ENCODE assay signal across 8 cellular contexts in the genomic region with DNA sequence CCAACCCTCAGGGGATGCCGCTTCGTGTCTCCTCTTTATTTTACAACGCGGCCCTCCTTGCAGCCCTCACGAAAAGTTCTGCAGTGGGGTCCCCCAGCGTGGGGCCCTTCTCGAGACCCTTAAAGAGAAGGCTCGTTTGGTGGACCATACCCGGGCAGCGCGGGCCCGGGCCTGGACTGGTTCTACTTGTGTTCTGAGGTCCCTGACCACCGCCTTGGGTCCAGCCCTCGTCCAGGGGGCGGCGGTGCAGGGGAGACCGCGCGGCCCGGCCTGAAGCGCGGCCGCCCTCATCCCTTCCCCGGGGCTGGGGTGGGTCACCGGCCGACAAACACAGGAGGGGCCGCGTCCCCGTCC. TPM values are rescaled to one million over a fixed set of nuclear protein-coding genes. Genes with fewer than 3 reads are reported as not detected.
DNase-seq lines count a peak whose midpoint lies in the region; ATAC-seq, FAIRE-seq and TF ChIP-seq lines count a peak whose summit lies in the region.

No MANE protein-coding gene starts in this region.

- peak; percentile 41 for ATAC-seq in sciatic nerve
- no peak for ATAC-seq in GM21737 (IDR thresholded peaks at IDR 0.05; ENCODE audit: unreplicated experiment)

- no peak overlapping the region for H3K27ac ChIP-seq in iPS DF 6.9 (ENCODE audit: low read length)

- intact Hi-C loops in sciatic nerve (cut with DNase I): no loop called here

- H3K36me3 ChIP-seq in BE2C: no peaks in the 10 kb centered on the region
- no peaks in the 10 kb centered on the region for H3K36me3 ChIP-seq in bronchial epithelial cell (ENCODE audit: control insufficient read depth, insufficient read depth, low read length)
- no peaks in the 10 kb centered on the region for H3K36me3 ChIP-seq in iPS DF 6.9 (ENCODE audit: control insufficient read depth, insufficient read depth, low read length)

- TF ChIP-seq CTCF in BE2C (IDR thresholded peaks at IDR 0.05; ENCODE audit: low read depth, low read length): no peak
- no peak for TF ChIP-seq CTCF in bronchial epithelial cell (IDR thresholded peaks at IDR 0.05; ENCODE audit: insufficient read depth, low read length, severe bottlenecking)

- H3K27me3 ChIP-seq in BE2C: no peaks in the 10 kb centered on the region
- no peaks in the 10 kb centered on the region for H3K27me3 ChIP-seq in bronchial epithelial cell (ENCODE audit: control insufficient read depth, insufficient read depth, low read length)
- no peaks in the 10 kb centered on the region for H3K27me3 ChIP-seq in iPS DF 6.9 (ENCODE audit: control insufficient read depth, insufficient read depth, low read length)

- H3K4me1 ChIP-seq in BE2C (peaks cover 7% of the 10 kb centered on the region; the same call in 1 of the 2 replicates), iPS DF 6.9 (ENCODE audit: control insufficient read depth, insufficient read depth, low read length) (0 out of 2 replicates have a peak, but pooled peaks cover 2% of the 10 kb centered on the region)

- DNase-seq in BE2C (no peak), bronchial epithelial cell (ENCODE audit: low read depth) (no peak), iPS DF 6.9 (ENCODE audit: low read depth, low spot score) (no peak), sciatic nerve (ENCODE audit: low spot score) (no peak), GM12892 (ENCODE audit: insufficient read length) (no peak), middle frontal gyrus (ENCODE audit: extremely low spot score, low spot score) (no peak), NCI-H82 treated with DMSO at 0.1 percent for 48 hours (lab: John Stamatoyannopoulos, UW; ENCODE audit: unreplicated experiment) (no peak)

- no peaks in the 10 kb centered on the region for H3K9me3 ChIP-seq in BE2C
- no peaks in the 10 kb centered on the region for H3K9me3 ChIP-seq in iPS DF 6.9 (ENCODE audit: control insufficient read depth, insufficient read depth, low read length)

- H3K4me3 ChIP-seq in BE2C (ENCODE audit: low read depth, low read length) (peak overlapping the region; percentile 68), bronchial epithelial cell (ENCODE audit: low read depth, low read length) (peak overlapping the region; percentile 41), iPS DF 6.9 (ENCODE audit: low read length) (peak overlapping the region; percentile 70)

- FAIRE-seq in bronchial epithelial cell (lab: Jason Lieb, UNC) (no peak), GM12892 (lab: Jason Lieb, UNC) (no peak)

- no peak for TF ChIP-seq POLR2A in GM12892 (IDR thresholded peaks at IDR 0.05; ENCODE audit: low read depth, low read length)

- WGBS in iPS DF 6.9 (ENCODE audit: insufficient coverage, insufficient read length): no CpG with 5 or more reads among the region's 29 CpGs

RNA-seq across cellular contexts. Expression of gene SERP2, which starts 0.4 kb away (rescaled TPM):
- polyA plus RNA-seq in BE2C (2012; ENCODE audit: insufficient read depth, insufficient read length, low read depth): 33.6 TPM
- 0.77 and 1.1 TPM in 2 replicates for total RNA-seq in bronchial epithelial cell
- 9.6 TPM for total RNA-seq in sciatic nerve
- polyA plus RNA-seq in GM12892 (2012; ENCODE audit: missing spikeins): not detected
